Comparison of ENCODE assay signal across 22 cellular contexts in the genomic region with DNA sequence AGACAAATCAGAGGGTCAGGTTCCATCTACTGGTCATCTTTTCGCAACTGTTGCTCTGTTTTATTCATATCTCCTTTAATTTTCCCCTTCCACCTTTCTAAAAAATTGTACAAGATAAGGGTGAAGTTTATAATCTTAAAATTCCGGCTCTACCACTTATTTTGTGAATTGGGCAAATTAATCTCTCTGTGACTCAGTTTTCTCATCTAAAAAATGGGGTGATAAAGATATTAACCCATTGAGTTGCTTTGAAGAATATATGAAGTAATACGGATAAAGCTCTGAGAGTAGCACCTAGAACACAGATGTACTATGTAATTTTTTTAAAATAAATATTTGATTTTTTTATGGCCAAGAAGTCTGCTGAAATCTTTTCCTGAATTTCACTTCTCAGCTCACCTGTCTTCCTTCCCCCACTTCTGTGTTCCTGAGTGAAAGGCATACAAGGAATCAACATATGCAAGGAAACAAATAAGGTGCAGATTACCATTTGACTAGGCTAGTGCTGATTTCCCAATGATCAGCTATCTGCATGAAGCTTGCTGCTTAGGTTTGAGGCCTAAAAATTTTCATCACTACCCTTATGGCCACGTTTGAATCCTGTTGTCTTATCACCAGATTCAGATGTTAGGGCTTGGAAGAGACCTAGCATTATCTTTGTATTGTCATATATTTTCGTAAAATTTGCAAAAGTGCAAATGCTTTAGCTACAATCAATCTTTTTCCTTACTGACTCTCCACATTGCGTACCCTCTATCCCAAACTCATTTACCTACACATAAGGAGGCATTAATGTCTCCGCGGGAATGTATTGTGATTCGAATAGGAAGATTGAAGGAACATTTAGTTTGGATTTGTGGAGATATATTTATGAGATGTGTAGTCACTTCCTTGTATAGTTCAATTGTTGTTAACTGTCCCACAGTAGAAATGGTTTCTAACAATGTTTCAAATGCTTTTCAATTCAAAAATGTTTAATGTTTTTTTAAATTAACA.
DNase-seq lines count a peak whose midpoint lies in the region; ATAC-seq and FAIRE-seq lines count a peak whose summit lies in the region.
"Had no signal": no experiment of that assay in that cellular context is flagged by ENCODE, and none has a peak within 500 bp of the region (broad histone marks: within the 10 kb centered on the region; RNA-seq: fewer than 3 reads in every experiment).

No MANE protein-coding gene starts in this region.

- H3K9me3 Mint-ChIP-seq in activated CD4-positive, alpha-beta memory T cell treated with anti-CD3 and anti-CD28 coated beads for 36 hours = no peaks in the 10 kb centered on the region

- 52% methylated on average over 9 of the region's 9 CpGs for WGBS in HUES64

- intact Hi-C loops in activated CD4-positive, alpha-beta memory T cell treated with anti-CD3 and anti-CD28 coated beads for 36 hours (cut with micrococcal nuclease) = no loop called here

- no peak overlapping the region for H3K27ac Mint-ChIP-seq in activated CD4-positive, alpha-beta memory T cell treated with anti-CD3 and anti-CD28 coated beads for 36 hours

- DNase-seq in iPS DF 19.7 (ENCODE audit: low read depth, low spot score) (peak; percentile 84), iPS-NIHi11 (ENCODE audit: low spot score) (peak; percentile 44), medulla oblongata (ENCODE audit: extremely low spot score) (no peak)
- DNase-seq in activated CD4-positive, alpha-beta memory T cell treated with anti-CD3 and anti-CD28 coated beads for 36 hours = no peak
- DNase-seq: Calu3, DND-41, GOT3, Kasumi-1, MV-4-11, NCI-H1105, NCI-H146, NCI-H2029 treated with DMSO at 0.1 percent for 48 hours, NCI-H2227 treated with DMSO at 0.1 percent for 48 hours, NCI-H526 treated with DMSO at 0.1 percent for 48 hours, RPMI8226, SHP77 had no signal

- CTCF ChIA-PET in activated CD4-positive, alpha-beta memory T cell treated with anti-CD3 and anti-CD28 coated beads for 36 hours (lab: Charles Lee) = no interaction called here

- peaks cover 20% of the 10 kb centered on the region for H3K4me1 ChIP-seq in HUES64 (ENCODE audit: insufficient read depth, low read length)

- peak overlapping the region; percentile 95 for H3K27ac ChIP-seq in HUES64 (ENCODE audit: low read depth, low read length)
- H3K27ac ChIP-seq: HL-60 had no signal

- no peaks in the 10 kb centered on the region for H3K27me3 Mint-ChIP-seq in activated CD4-positive, alpha-beta memory T cell treated with anti-CD3 and anti-CD28 coated beads for 36 hours

- H3K4me3 ChIP-seq in HUES64 (ENCODE audit: low read length) = peak overlapping the region; percentile 34
- H3K4me3 ChIP-seq: K562 had no signal

- peak overlapping the region; percentile 77 for H3K9ac ChIP-seq in HUES64 (ENCODE audit: low read depth, low read length)

- peak; percentile 6 for FAIRE-seq in G401.6 (lab: Jason Lieb, UNC)
- FAIRE-seq: K562 had no signal

- H3K4me3 Mint-ChIP-seq in activated CD4-positive, alpha-beta memory T cell treated with anti-CD3 and anti-CD28 coated beads for 36 hours = no peak overlapping the region

- H3K9me3 ChIP-seq in HUES64 (ENCODE audit: insufficient read depth, low read depth, low read length) = peaks cover 4% of the 10 kb centered on the region; the same call in 1 of the 2 replicates

- POLR2A ChIA-PET in activated CD4-positive, alpha-beta memory T cell treated with anti-CD3 and anti-CD28 coated beads for 36 hours (lab: Charles Lee) = no interaction called here

- ATAC-seq in GM18873 (IDR thresholded peaks at IDR 0.05; ENCODE audit: low FRiP score, unreplicated experiment) (no peak), GM18502 (IDR thresholded peaks at IDR 0.05; ENCODE audit: poor library complexity, unreplicated experiment) (no peak)
- ATAC-seq: K562 had no signal

- no peaks in the 10 kb centered on the region for H3K4me1 Mint-ChIP-seq in activated CD4-positive, alpha-beta memory T cell treated with anti-CD3 and anti-CD28 coated beads for 36 hours (ENCODE audit: low read depth)

- no peaks in the 10 kb centered on the region for H3K36me3 Mint-ChIP-seq in activated CD4-positive, alpha-beta memory T cell treated with anti-CD3 and anti-CD28 coated beads for 36 hours

- H3K36me3 ChIP-seq in HUES64 (ENCODE audit: insufficient read depth, low read length) = no peaks in the 10 kb centered on the region

- no peaks in the 10 kb centered on the region for H3K27me3 ChIP-seq in HUES64 (ENCODE audit: insufficient read depth, low read length)

Comparison
In these comparisons a context has a peak if more than half of its experiments do, and no peak if none do; other contexts are left out.
1. DNase-seq: peak in iPS DF 19.7 (single experiment) and iPS-NIHi11 (single experiment); none in medulla oblongata (single experiment) and activated CD4-positive, alpha-beta memory T cell treated with anti-CD3 and anti-CD28 coated beads for 36 hours (single experiment).